In genomic region chr15:85044894-85045293, GRCh38 we compare ENCODE assay signal across 13 cellular contexts.
DNase-seq lines count a peak whose midpoint lies in the region; ATAC-seq and TF ChIP-seq lines count a peak whose summit lies in the region.
"Had no signal": no experiment of that assay in that cellular context is flagged by ENCODE, and none has a peak within 500 bp of the region (broad histone marks: within the 10 kb centered on the region; RNA-seq: fewer than 3 reads in every experiment).

No MANE protein-coding gene starts in this region.

- ATAC-seq in natural killer cell treated with Interleukin-12 subunit alpha and Interleukin-12 subunit beta and Interleukin-15 and Interleukin-18, amount 100 ng/mL, for 72 hours, result peak; percentile 11 to 17
- ATAC-seq in natural killer cell, result no peak
- ATAC-seq in memory B cell (ENCODE audit: low read depth), result peak; percentile 15
- no peak for ATAC-seq in HG03521 (IDR thresholded peaks at IDR 0.05; ENCODE audit: unreplicated experiment)
- ATAC-seq in HG03135 (IDR thresholded peaks at IDR 0.05; ENCODE audit: unreplicated experiment), result no peak

- peaks cover 14 to 24% of the 10 kb centered on the region in 2 donors for H3K4me1 Mint-ChIP-seq in natural killer cell treated with Interleukin-12 subunit alpha and Interleukin-12 subunit beta and Interleukin-15 and Interleukin-18, amount 100 ng/mL, for 72 hours (ENCODE audit: low read depth in 2 of 2)
- H3K4me1 Mint-ChIP-seq in natural killer cell (peaks cover 8 to 32% of the 10 kb centered on the region in 2 donors), memory B cell (peaks cover 12% of the 10 kb centered on the region)

- no peaks in the 10 kb centered on the region for H3K36me3 ChIP-seq in WERI-Rb-1
- H3K36me3 ChIP-seq: ascending aorta, HAP-1 had no signal

- H3K4me3 Mint-ChIP-seq in natural killer cell treated with Interleukin-12 subunit alpha and Interleukin-12 subunit beta and Interleukin-15 and Interleukin-18, amount 100 ng/mL, for 72 hours, result no peak overlapping the region
- H3K4me3 Mint-ChIP-seq in natural killer cell (no peak overlapping the region), memory B cell (no peak overlapping the region)
- H3K4me3 Mint-ChIP-seq: mesothelial cell of epicardium; T-helper 2 cell treated with Interferon-gamma antibody and Interleukin-4, amounts not matched to agents 5 μg/mL and 100 μg/mL, for 36 hours had no signal

- no peaks in the 10 kb centered on the region for H3K27me3 ChIP-seq in WERI-Rb-1 (ENCODE audit: insufficient read depth, low read depth, severe bottlenecking)
- H3K27me3 ChIP-seq: ascending aorta had no signal

- no peak for DNase-seq in natural killer cell treated with Interleukin-12 subunit alpha and Interleukin-12 subunit beta and Interleukin-15 and Interleukin-18, amount 100 ng/mL, for 72 hours (ENCODE audit: low spot score)
- DNase-seq in natural killer cell (no peak), WERI-Rb-1 (no peak), memory B cell (ENCODE audit: low spot score in 2 of 2) (no peak), KG1 (lab: John Stamatoyannopoulos, UW) (no peak), anterior cingulate cortex (lab: John Stamatoyannopoulos, UW) (no peak)
- DNase-seq: NCI-H1105 had no signal

- no peak overlapping the region for H3K4me3 ChIP-seq in WERI-Rb-1 (ENCODE audit: low read depth, low read length)
- H3K4me3 ChIP-seq: ascending aorta, HAP-1 had no signal

- no peak for TF ChIP-seq CTCF in natural killer cell (IDR thresholded peaks at IDR 0.05)
- TF ChIP-seq CTCF in WERI-Rb-1 (IDR thresholded peaks at IDR 0.05; ENCODE audit: low read depth, low read length), result no peak

- H3K9me3 ChIP-seq in WERI-Rb-1 (ENCODE audit: severe bottlenecking), result no peaks in the 10 kb centered on the region
- H3K9me3 ChIP-seq: ascending aorta, HAP-1 had no signal

- H3K36me3 Mint-ChIP-seq in natural killer cell treated with Interleukin-12 subunit alpha and Interleukin-12 subunit beta and Interleukin-15 and Interleukin-18, amount 100 ng/mL, for 72 hours, result no peaks in the 10 kb centered on the region
- H3K36me3 Mint-ChIP-seq in natural killer cell (no peaks in the 10 kb centered on the region), memory B cell (peaks cover 2% of the 10 kb centered on the region)
- H3K36me3 Mint-ChIP-seq: mesothelial cell of epicardium had no signal

- H3K27ac Mint-ChIP-seq in natural killer cell treated with Interleukin-12 subunit alpha and Interleukin-12 subunit beta and Interleukin-15 and Interleukin-18, amount 100 ng/mL, for 72 hours, result no peak overlapping the region
- H3K27ac Mint-ChIP-seq in natural killer cell (peak overlapping the region in 1 of 2 donors; percentile 72), memory B cell (no peak overlapping the region)
- H3K27ac Mint-ChIP-seq: mesothelial cell of epicardium; T-helper 2 cell treated with Interferon-gamma antibody and Interleukin-4, amounts not matched to agents 5 μg/mL and 100 μg/mL, for 36 hours had no signal

- H3K27ac ChIP-seq in WERI-Rb-1, result peak overlapping the region; percentile 77
- H3K27ac ChIP-seq: ascending aorta had no signal

- intact Hi-C loops in natural killer cell (cut with micrococcal nuclease), result loop anchor here (1.0 to 10.0 kb wide), 3 partner anchors 90 to 460 kb away; no protein-coding TSS in a partner anchor

- no peaks in the 10 kb centered on the region for H3K9me3 Mint-ChIP-seq in natural killer cell treated with Interleukin-12 subunit alpha and Interleukin-12 subunit beta and Interleukin-15 and Interleukin-18, amount 100 ng/mL, for 72 hours
- H3K9me3 Mint-ChIP-seq in natural killer cell, result no peaks in the 10 kb centered on the region
- H3K9me3 Mint-ChIP-seq in memory B cell, result no peaks in the 10 kb centered on the region
- H3K9me3 Mint-ChIP-seq: T-helper 2 cell treated with Interferon-gamma antibody and Interleukin-4, amounts not matched to agents 5 μg/mL and 100 μg/mL, for 36 hours had no signal

- H3K27me3 Mint-ChIP-seq in natural killer cell treated with Interleukin-12 subunit alpha and Interleukin-12 subunit beta and Interleukin-15 and Interleukin-18, amount 100 ng/mL, for 72 hours, result no peaks in the 10 kb centered on the region
- H3K27me3 Mint-ChIP-seq in natural killer cell (ENCODE audit: low read depth in 2 of 2) (no peaks in the 10 kb centered on the region), memory B cell (no peaks in the 10 kb centered on the region)

Comparison
In these comparisons a context has a peak if more than half of its experiments do, and no peak if none do; other contexts are left out.
1. ATAC-seq: peak in natural killer cell treated with Interleukin-12 subunit alpha and Interleukin-12 subunit beta and Interleukin-15 and Interleukin-18, amount 100 ng/mL, for 72 hours (2 of 2) and memory B cell (single experiment); none in natural killer cell (0 of 3), HG03521 (single experiment) and HG03135 (single experiment).